1 cellular context compared by ENCODE assay signal in the genomic region with DNA sequence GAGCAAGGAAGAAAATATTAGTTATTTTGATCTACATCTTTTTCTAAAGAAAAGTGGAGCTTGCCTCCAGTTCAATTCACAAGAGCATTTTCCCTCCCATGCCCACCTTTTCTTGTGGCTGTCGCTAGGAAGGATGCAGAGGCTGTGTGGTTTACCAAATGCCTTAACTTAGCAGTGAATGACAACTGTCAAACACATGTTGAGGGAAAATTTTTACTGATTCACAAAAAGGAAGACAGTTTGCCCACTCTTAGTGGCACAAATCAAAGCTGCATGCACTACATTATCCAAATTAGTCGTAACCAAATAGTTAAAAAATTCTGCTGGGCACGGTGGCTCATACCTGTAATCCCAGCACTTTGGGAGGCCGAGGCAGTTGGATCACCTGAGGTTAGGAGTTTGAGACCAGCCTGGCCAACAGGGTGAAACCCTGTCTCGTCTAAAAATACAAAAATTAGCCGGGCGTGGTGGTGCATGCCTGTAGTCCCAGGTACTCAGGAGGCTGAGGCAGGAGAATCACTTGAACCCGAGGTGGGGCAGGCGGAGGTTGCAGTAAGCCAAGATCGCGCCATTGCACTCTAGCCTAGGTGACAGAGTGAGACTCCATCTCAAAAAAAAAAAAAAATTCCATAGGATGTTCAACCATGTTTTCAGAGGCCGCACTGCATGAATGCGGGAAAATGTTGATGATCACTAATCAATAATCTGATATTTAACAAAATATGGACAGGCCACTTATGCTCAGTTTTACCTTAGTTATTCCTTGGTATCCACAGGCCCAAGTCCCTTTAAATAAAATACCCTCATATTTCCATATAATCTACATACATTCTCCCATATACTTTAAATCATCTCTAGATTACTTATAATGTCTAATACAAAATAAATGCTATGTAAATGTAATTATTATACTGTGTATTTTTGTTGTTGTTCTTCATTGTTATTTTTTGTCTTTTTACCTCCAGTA.
TF ChIP-seq lines count a peak whose summit lies in the region.

No MANE protein-coding gene starts in this region.

TF ChIP-seq in IMR-90, 13 proteins besides CTCF, POLR2A, EP300 and RAD21:
- no peak for TF ChIP-seq RCOR1 (IDR thresholded peaks at IDR 0.05; ENCODE audit: insufficient replicate concordance, low read length)
- no peak for TF ChIP-seq RFX5 (IDR thresholded peaks at IDR 0.05; ENCODE audit: low read depth, low read length)
- no peak for TF ChIP-seq BHLHE40 (IDR thresholded peaks at IDR 0.05; ENCODE audit: low read depth, low read length)
- TF ChIP-seq, protein P1, sequence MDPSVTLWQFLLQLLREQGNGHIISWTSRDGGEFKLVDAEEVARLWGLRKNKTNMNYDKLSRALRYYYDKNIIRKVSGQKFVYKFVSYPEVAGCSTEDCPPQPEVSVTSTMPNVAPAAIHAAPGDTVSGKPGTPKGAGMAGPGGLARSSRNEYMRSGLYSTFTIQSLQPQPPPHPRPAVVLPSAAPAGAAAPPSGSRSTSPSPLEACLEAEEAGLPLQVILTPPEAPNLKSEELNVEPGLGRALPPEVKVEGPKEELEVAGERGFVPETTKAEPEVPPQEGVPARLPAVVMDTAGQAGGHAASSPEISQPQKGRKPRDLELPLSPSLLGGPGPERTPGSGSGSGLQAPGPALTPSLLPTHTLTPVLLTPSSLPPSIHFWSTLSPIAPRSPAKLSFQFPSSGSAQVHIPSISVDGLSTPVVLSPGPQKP (IDR thresholded peaks at IDR 0.05; ENCODE audit: borderline replicate concordance, low read depth, low read length): no peak
- no peak for TF ChIP-seq MAFK (IDR thresholded peaks at IDR 0.05; ENCODE audit: low read depth, low read length)
- no peak for TF ChIP-seq MAZ (IDR thresholded peaks at IDR 0.05; ENCODE audit: borderline replicate concordance, low read depth, low read length)
- no peak for TF ChIP-seq USF2 (IDR thresholded peaks at IDR 0.05; ENCODE audit: low read depth, low read length)
- no peak for TF ChIP-seq NFE2L2 (IDR thresholded peaks at IDR 0.05; ENCODE audit: low read depth, low read length)
- no peak for TF ChIP-seq MXI1 (IDR thresholded peaks at IDR 0.05; ENCODE audit: borderline replicate concordance, low read depth, low read length)
- TF ChIP-seq FOS (IDR thresholded peaks at IDR 0.05; ENCODE audit: low read depth, low read length): no peak
- no peak for TF ChIP-seq CEBPB (IDR thresholded peaks at IDR 0.05; ENCODE audit: low read depth, low read length)
- TF ChIP-seq SMC3 (IDR thresholded peaks at IDR 0.05; ENCODE audit: low read depth, low read length): no peak
- no peak for TF ChIP-seq CHD1 (IDR thresholded peaks at IDR 0.05; ENCODE audit: low read depth, low read length)
